1 cellular context compared by ENCODE assay signal in the genomic region with DNA sequence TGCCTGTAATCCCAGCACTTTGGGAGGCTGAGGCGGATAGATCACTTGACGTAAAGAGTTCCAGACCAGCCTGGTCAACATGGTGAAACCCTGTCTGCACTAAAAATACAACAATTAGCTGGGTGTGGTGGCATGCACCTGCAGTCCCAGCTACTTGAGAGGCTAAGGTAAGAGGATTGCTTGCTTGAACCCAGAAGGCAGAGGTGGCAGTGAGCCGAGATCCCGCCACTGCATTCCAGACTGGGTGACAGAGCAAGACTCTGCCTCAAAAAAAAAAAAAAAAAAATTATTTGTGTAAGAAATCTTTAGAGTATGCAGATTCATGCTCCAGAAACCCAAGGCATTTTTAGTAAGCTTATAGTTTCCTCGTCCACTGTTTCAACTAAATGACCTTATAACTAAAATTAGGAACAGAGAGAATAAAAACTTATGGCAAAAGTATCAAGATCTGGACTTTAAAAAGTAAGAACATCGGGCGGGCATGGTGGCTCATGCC.
TF ChIP-seq lines count a peak whose summit lies in the region.

No MANE protein-coding gene starts in this region.

TF ChIP-seq in IMR-90, 13 proteins besides CTCF, POLR2A, EP300 and RAD21:
- TF ChIP-seq, protein P1, sequence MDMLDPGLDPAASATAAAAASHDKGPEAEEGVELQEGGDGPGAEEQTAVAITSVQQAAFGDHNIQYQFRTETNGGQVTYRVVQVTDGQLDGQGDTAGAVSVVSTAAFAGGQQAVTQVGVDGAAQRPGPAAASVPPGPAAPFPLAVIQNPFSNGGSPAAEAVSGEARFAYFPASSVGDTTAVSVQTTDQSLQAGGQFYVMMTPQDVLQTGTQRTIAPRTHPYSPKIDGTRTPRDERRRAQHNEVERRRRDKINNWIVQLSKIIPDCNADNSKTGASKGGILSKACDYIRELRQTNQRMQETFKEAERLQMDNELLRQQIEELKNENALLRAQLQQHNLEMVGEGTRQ (IDR thresholded peaks at IDR 0.05; ENCODE audit: low read depth, low read length): no peak
- TF ChIP-seq MXI1 (IDR thresholded peaks at IDR 0.05; ENCODE audit: borderline replicate concordance, low read depth, low read length) (no peak), NFE2L2 (IDR thresholded peaks at IDR 0.05; ENCODE audit: low read depth, low read length) (no peak), RCOR1 (IDR thresholded peaks at IDR 0.05; ENCODE audit: insufficient replicate concordance, low read length) (no peak), FOS (IDR thresholded peaks at IDR 0.05; ENCODE audit: low read depth, low read length) (no peak), MAFK (IDR thresholded peaks at IDR 0.05; ENCODE audit: low read depth, low read length) (no peak), SMC3 (IDR thresholded peaks at IDR 0.05; ENCODE audit: low read depth, low read length) (no peak), MAZ (IDR thresholded peaks at IDR 0.05; ENCODE audit: borderline replicate concordance, low read depth, low read length) (no peak), BHLHE40 (IDR thresholded peaks at IDR 0.05; ENCODE audit: low read depth, low read length) (no peak)
